ENCODE assay signal across 8 cellular contexts in the genomic region with DNA sequence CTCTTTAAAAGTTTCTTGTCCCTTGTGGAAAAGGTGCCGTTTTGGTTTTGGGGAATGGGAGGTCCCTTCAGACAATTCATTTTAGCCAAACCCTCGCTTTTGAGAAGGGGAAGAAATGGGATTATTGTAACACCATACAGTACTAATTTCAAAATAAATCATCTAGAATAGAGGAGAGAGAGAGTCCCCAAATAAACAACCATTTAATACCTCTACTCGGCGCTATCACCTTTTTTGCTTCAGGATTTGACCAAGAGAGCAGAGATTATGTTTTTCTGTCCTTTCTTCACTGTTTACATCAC. TPM values are rescaled to one million over a fixed set of nuclear protein-coding genes. Genes with fewer than 3 reads are reported as not detected.
A peak's percentile ranks its signal among the peaks of the same experiment; 100 is the strongest.
DNase-seq lines count a peak whose midpoint lies in the region; ATAC-seq, FAIRE-seq and TF ChIP-seq lines count a peak whose summit lies in the region.

No MANE protein-coding gene starts in this region.

- H2AFZ ChIP-seq in H1 (ENCODE audit: low read length), result peak overlapping the region; percentile 98; the same call in 1 of the 2 replicates

- H3K27me3 Mint-ChIP-seq in CD14-positive monocyte (ENCODE audit: low read depth in 3 of 3), result no peaks in the 10 kb centered on the region

- H3K56ac ChIP-seq in H1 (replicated peaks; ENCODE audit: insufficient read length, low read depth, low read length), result no peak overlapping the region

- H2AK5ac ChIP-seq in H1 (ENCODE audit: low read depth, low read length), result no peak overlapping the region

- H2BK5ac ChIP-seq in H1 (ENCODE audit: low read depth, low read length), result no peak overlapping the region; the same call in 1 of the 2 replicates

- peaks cover 0 to 2% (median 0%) of the 10 kb centered on the region in 7 donors for H3K9me3 Mint-ChIP-seq in CD14-positive monocyte

- peaks cover 9% of the 10 kb centered on the region for H3K23me2 ChIP-seq in H1 (ENCODE audit: low read depth, low read length)

- ATAC-seq in GM21381 (IDR thresholded peaks at IDR 0.05; ENCODE audit: unreplicated experiment) (no peak), HG03175 (IDR thresholded peaks at IDR 0.05; ENCODE audit: unreplicated experiment) (no peak), HG02678 (IDR thresholded peaks at IDR 0.05; ENCODE audit: unreplicated experiment) (no peak)

- H2BK12ac ChIP-seq in H1 (ENCODE audit: low read depth, low read length), result peak overlapping the region; percentile 71; the same call in 1 of the 2 replicates

- H3K4ac ChIP-seq in H1 (replicated peaks; ENCODE audit: insufficient read length, low read depth, low read length), result no peak overlapping the region

- H3K14ac ChIP-seq in H1 (ENCODE audit: insufficient read length), result no peak overlapping the region

- TF ChIP-seq RAD21 in H1 (IDR thresholded peaks at IDR 0.05 in 1 of 2, conservative IDR thresholded peaks at IDR 0.05 in 1 of 2; ENCODE audit: low read depth in 2 of 2, low read length in 2 of 2), result no peak

- no peak overlapping the region for H4K8ac ChIP-seq in H1 (ENCODE audit: extremely low read depth, insufficient read depth, low read length)

- H3K4me1 ChIP-seq in H1 (replicated peaks in 1 of 4; ENCODE audit: control insufficient read depth in 3 of 4, insufficient read depth in 4 of 4, low read length in 3 of 4) (peaks cover 0 to 6% (median 2%) of the 10 kb centered on the region in 4 experiments; a peak in 5 of 7 replicates), neutrophil (ENCODE audit: control insufficient read depth in 1 of 2, insufficient read depth in 1 of 2, low read depth in 1 of 2, low read length in 1 of 2) (peaks cover 45 to 47% of the 10 kb centered on the region in 2 experiments)

- no peak overlapping the region for H2BK120ac ChIP-seq in H1 (replicated peaks; ENCODE audit: low read depth, low read length)

- no peak overlapping the region for H4K5ac ChIP-seq in H1 (ENCODE audit: insufficient read length, low read depth, low read length)

- H4K91ac ChIP-seq in H1 (replicated peaks; ENCODE audit: insufficient read length, low read length), result no peak overlapping the region

- H3K79me1 ChIP-seq in H1 (ENCODE audit: low read depth, low read length), result no peaks in the 10 kb centered on the region; the same call in none of the 2 replicates

- H3K9me3 ChIP-seq in H1 (ENCODE audit: insufficient read depth in 2 of 2, low read depth in 1 of 2, low read length in 1 of 2) (no peaks in the 10 kb centered on the region), neutrophil (no peaks in the 10 kb centered on the region)

- peaks cover 5 to 7% of the 10 kb centered on the region in 2 experiments for H4K20me1 ChIP-seq in H1 (replicated peaks in 1 of 2; ENCODE audit: control insufficient read depth in 1 of 2, insufficient read depth in 2 of 2, low read length in 2 of 2)

- H3K4me2 ChIP-seq in H1 (ENCODE audit: insufficient read depth in 1 of 2, low read depth in 2 of 2, low read length in 2 of 2), result peak overlapping the region; percentile 68 to 92

- H3K27me3 ChIP-seq in H1 (replicated peaks in 1 of 4; ENCODE audit: control insufficient read depth in 3 of 4, extremely low read depth in 1 of 4, insufficient read depth in 3 of 4, low read length in 3 of 4) (no peaks in the 10 kb centered on the region), neutrophil (no peaks in the 10 kb centered on the region)

- intact Hi-C loops in CD14-positive monocyte (cut with micrococcal nuclease), result loop anchor here (5.0 to 10.0 kb wide), 4 partner anchors 132 to 982 kb away; partner anchors contain the start of genes RABGAP1L (in 2 of the 2), CACYBP (in 1 of the 2) and PRDX6 (in 1 of the 2)

- H3K79me2 ChIP-seq in H1 (ENCODE audit: control insufficient read depth in 1 of 2, insufficient read depth in 2 of 2, low read length in 2 of 2), result peaks cover 0 to 37% of the 10 kb centered on the region in 2 experiments; a peak in 3 of 4 replicates

- H3K18ac ChIP-seq in H1 (ENCODE audit: extremely low read depth, low read length), result no peak overlapping the region

- WGBS in H1 (ENCODE audit: extremely low coverage in 1 of 2, insufficient coverage in 1 of 2, insufficient read length in 1 of 2, insufficient replicate concordance in 2 of 2, low coverage in 1 of 2, low lambda C conversion rate in 2 of 2, missing lambda C conversion rate in 1 of 2), 2 experiments, result 49% methylated on average over 4 of the region's 4 CpGs; no CpG with 5 or more reads in 1 of the 2 experiments

- peak overlapping the region; percentile 97 to 100 (median 99) for H3K27ac Mint-ChIP-seq in CD14-positive monocyte

- POLR2A ChIA-PET in H1 (lab: Charles Lee; ENCODE audit: partially characterized antibody), result interaction anchor here (1.0 to 3.1 kb wide), 15 partner anchors 8 to 517 kb away, joined by 3 to 43 read pairs (median 4); partner anchors contain the start of genes GAS5 and ZBTB37

- no peak overlapping the region for H2BK20ac ChIP-seq in H1 (ENCODE audit: low read length)

- H3K9ac ChIP-seq in H1 (replicated peaks in 1 of 4; ENCODE audit: extremely low read depth in 1 of 4, low read depth in 3 of 4, low read length in 3 of 4), result peak overlapping the region in 2 of 4 experiments; percentile 90 to 91; a peak in 5 of 7 replicates

- no peak for DNase-seq in CD14-positive monocyte (ENCODE audit: low spot score)
- DNase-seq in NB4 (ENCODE audit: low read depth), result no peak
- no peak for DNase-seq in H1 (ENCODE audit: low read depth in 1 of 2, low spot score in 2 of 2)
- no peak for DNase-seq in NCI-H2029 treated with DMSO at 0.1 percent for 48 hours (lab: John Stamatoyannopoulos, UW)

- TF ChIP-seq CTCF in CD14-positive monocyte (IDR thresholded peaks at IDR 0.05) (no peak), NB4 (IDR thresholded peaks at IDR 0.05; ENCODE audit: low read depth, low read length) (no peak), H1 (IDR thresholded peaks at IDR 0.05; ENCODE audit: control extremely low read depth in 1 of 3, insufficient read depth in 1 of 3, low read depth in 1 of 3, low read length in 3 of 3) (no peak), neutrophil (IDR thresholded peaks at IDR 0.05) (no peak)

- CTCF ChIA-PET in H1 (lab: Charles Lee; ENCODE audit: partially characterized antibody), result interaction anchor here (1.0 kb wide), 1 partner anchor 92 kb away, joined by 3 read pairs; no protein-coding TSS in a partner anchor

- peak overlapping the region; percentile 77 for H3K4me3 ChIP-seq in NB4 (ENCODE audit: low read depth, low read length)
- peak overlapping the region; percentile 77 to 92 (median 88); a peak in 7 of 8 replicates for H3K4me3 ChIP-seq in H1 (ENCODE audit: extremely low read depth in 1 of 4, insufficient read depth in 2 of 4, low read depth in 3 of 4, low read length in 4 of 4)
- H3K4me3 ChIP-seq in neutrophil (ENCODE audit: low read depth in 1 of 2, low read length in 1 of 2), result peak overlapping the region; percentile 68 to 94

- peaks cover 4 to 6% of the 10 kb centered on the region in 2 donors for H3K36me3 Mint-ChIP-seq in CD14-positive monocyte

- H3K23ac ChIP-seq in H1 (ENCODE audit: insufficient read length), result no peak overlapping the region

- H3K27ac ChIP-seq in H1 (ENCODE audit: low read depth, low read length) (peak overlapping the region; percentile 92; the same call in 1 of the 2 replicates), neutrophil (peak overlapping the region; percentile 94)

- no peak for TF ChIP-seq EP300 in H1 (IDR thresholded peaks at IDR 0.05; ENCODE audit: borderline replicate concordance in 1 of 2, low read depth in 2 of 2, low read length in 2 of 2)

- FAIRE-seq in H1 (lab: Jason Lieb, UNC), result no peak

- H2BK15ac ChIP-seq in H1 (ENCODE audit: low read length), result no peak overlapping the region

- H3K4me3 Mint-ChIP-seq in CD14-positive monocyte, result peak overlapping the region; percentile 93 to 100

- TF ChIP-seq POLR2A in NB4 (IDR thresholded peaks at IDR 0.05; ENCODE audit: extremely low read depth, insufficient read length) (no peak), H1 (IDR thresholded peaks at IDR 0.05; ENCODE audit: control extremely low read depth in 1 of 2, low read depth in 2 of 2, low read length in 2 of 2) (no peak)

- H3K36me3 ChIP-seq in H1 (ENCODE audit: control insufficient read depth in 2 of 4, insufficient read depth in 4 of 4, low read length in 3 of 4) (no peaks in the 10 kb centered on the region; a peak in 1 of 8 replicates), neutrophil (peaks cover 7% of the 10 kb centered on the region)

- H3K4me1 Mint-ChIP-seq in CD14-positive monocyte, result peaks cover 41% of the 10 kb centered on the region

TF ChIP-seq in H1, 55 proteins besides CTCF, POLR2A, EP300 and RAD21:
- no peak for TF ChIP-seq CHD2 (IDR thresholded peaks at IDR 0.05; ENCODE audit: low read length)
- no peak for TF ChIP-seq TEAD4 (IDR thresholded peaks at IDR 0.05; ENCODE audit: low read depth, low read length)
- TF ChIP-seq SUZ12 (IDR thresholded peaks at IDR 0.05; ENCODE audit: low read length), result no peak
- TF ChIP-seq TBP (IDR thresholded peaks at IDR 0.05; ENCODE audit: low read depth, low read length), result no peak
- no peak for TF ChIP-seq ATF2 (IDR thresholded peaks at IDR 0.05; ENCODE audit: low read length)

RNA-seq across cellular contexts. Expression of gene RC3H1, which starts 0.8 kb away (rescaled TPM):
- 1 to 10 TPM; 3.8 to 7.8 TPM for polyA plus RNA-seq in CD14-positive monocyte
- 29.5 and 32.2 TPM in 2 replicates for total RNA-seq in H1 (2021; fragmentation: NEBNext Ultra II Directional; extraction: Animal tissue kit (Norgen Biotek cat#: 25700))
- polyA plus RNA-seq in H1 (2011; rRNA removed), result 5.1 and 7.4 TPM in 2 replicates
- polyA plus RNA-seq in H1 (2011; cell fraction: cytosol; rRNA removed), result 5.1 TPM
- 6.6 TPM for polyA plus RNA-seq in H1 (2011; cell fraction: nucleus; rRNA removed)
- 3.3 to 6.7 TPM (median 4.5 TPM) in 4 replicates for polyA plus RNA-seq in H1 (2012, experiment 1 of 2)
- polyA plus RNA-seq in H1 (2012, experiment 2 of 2), result 0.26 TPM
- 8.6 TPM for polyA plus RNA-seq in H1 (2013, experiment 1 of 2)
- polyA plus RNA-seq in H1 (2013, experiment 2 of 2), result 7.9 TPM
- 81.3 and 87.6 TPM in 2 replicates for polyA minus RNA-seq in H1 (2011; rRNA and poly(A)+ RNA removed)
- 33.0 TPM for polyA minus RNA-seq in H1 (2011; cell fraction: cytosol; rRNA and poly(A)+ RNA removed)
- polyA minus RNA-seq in H1 (2011; cell fraction: nucleus; rRNA and poly(A)+ RNA removed), result 47.3 TPM
